Comparison of ENCODE assay signal across 2 cellular contexts in genomic region chr9:73667749-73668148, GRCh38.
TF ChIP-seq lines count a peak whose summit lies in the region.

No MANE protein-coding gene starts in this region.

TF ChIP-seq in HCT116, 20 proteins besides CTCF, POLR2A, EP300 and RAD21 (continued from another document):
- TF ChIP-seq ZBTB33 (IDR thresholded peaks at IDR 0.05; ENCODE audit: extremely low read depth, insufficient replicate concordance, low read length) = no peak
- no peak for TF ChIP-seq EZH2 (IDR thresholded peaks at IDR 0.05)
- TF ChIP-seq SIN3A (IDR thresholded peaks at IDR 0.05; ENCODE audit: low read depth) = no peak
- no peak for TF ChIP-seq ELF1 (IDR thresholded peaks at IDR 0.05; ENCODE audit: borderline replicate concordance, low read depth)
- no peak for TF ChIP-seq SRF (IDR thresholded peaks at IDR 0.05; ENCODE audit: low read depth)
- no peak for TF ChIP-seq REST (IDR thresholded peaks at IDR 0.05; ENCODE audit: low read depth)
- no peak for TF ChIP-seq EZH2phosphoT487 (IDR thresholded peaks at IDR 0.05; ENCODE audit: borderline replicate concordance)
- TF ChIP-seq SP1 (IDR thresholded peaks at IDR 0.05; ENCODE audit: low read depth) = no peak

TF ChIP-seq in SK-N-SH treated with all-trans-retinoic acid at 6 μM for 48 hours, 23 proteins besides CTCF, POLR2A, EP300 and RAD21 (continued from another document):
- no peak for TF ChIP-seq POU6F1 (CRISPR knock-in tag; IDR thresholded peaks at IDR 0.05; ENCODE audit: borderline replicate concordance, low read depth)
